Comparison of ENCODE assay signal across 19 cellular contexts in genomic region chr4:102778720-102779119, GRCh38. TPM values are rescaled to one million over a fixed set of nuclear protein-coding genes. Genes with fewer than 3 reads are reported as not detected.
DNase-seq lines count a peak whose midpoint lies in the region; ATAC-seq and TF ChIP-seq lines count a peak whose summit lies in the region.
"Had no signal": no experiment of that assay in that cellular context is flagged by ENCODE, and none has a peak within 500 bp of the region (broad histone marks: within the 10 kb centered on the region; RNA-seq: fewer than 3 reads in every experiment).

No MANE protein-coding gene starts in this region.

- H3K9me3 Mint-ChIP-seq in activated naive CD4-positive, alpha-beta T cell treated with anti-CD3 and anti-CD28 coated beads, Interleukin-2, amount 50 U/mL, for 72 hours: no peaks in the 10 kb centered on the region
- H3K9me3 Mint-ChIP-seq: activated naive CD4-positive, alpha-beta T cell treated with anti-CD3 and anti-CD28 coated beads, Interleukin-2, amount 10 ng/mL, durations not matched to agents 7 days and 5 days had no signal

- H3K4me3 ChIP-seq in duodenal mucosa (ENCODE audit: low read depth in 1 of 2, low read length in 2 of 2): peak overlapping the region; percentile 2 to 19
- H3K4me3 ChIP-seq in mucosa of descending colon: no peak overlapping the region
- H3K4me3 ChIP-seq: sigmoid colon had no signal

- TF ChIP-seq CTCF in mucosa of descending colon (IDR thresholded peaks at IDR 0.05): no peak

- H3K4me1 ChIP-seq in duodenal mucosa (ENCODE audit: control insufficient read depth in 1 of 2, insufficient read depth in 2 of 2, low read length in 2 of 2) (peaks cover 0 to 9% of the 10 kb centered on the region in 2 donors), mucosa of descending colon (ENCODE audit: low read depth) (no peaks in the 10 kb centered on the region)
- H3K4me1 ChIP-seq: foreskin keratinocyte, sigmoid colon had no signal

- peak; percentile 49 for DNase-seq in DMS153 (lab: John Stamatoyannopoulos, UW)
- peak; percentile 34 for DNase-seq in NCI-H2029 treated with DMSO at 0.1 percent for 48 hours (lab: John Stamatoyannopoulos, UW)
- DNase-seq in mucosa of descending colon: peak; percentile 68 to 77 (median 70)
- no peak for DNase-seq in NOMO-1 treated with DMSO at 0.1 percent for 48 hours (lab: John Stamatoyannopoulos, UW; ENCODE audit: unreplicated experiment)
- DNase-seq in NCI-H1105 treated with DMSO at 0.1 percent for 48 hours (lab: John Stamatoyannopoulos, UW): no peak
- no peak for DNase-seq in activated naive CD4-positive, alpha-beta T cell treated with anti-CD3 and anti-CD28 coated beads, Interleukin-2, amount 50 U/mL, for 72 hours (ENCODE audit: low spot score in 2 of 2)
- no peak for DNase-seq in activated CD4-positive, alpha-beta T cell treated with anti-CD3 and anti-CD28 coated beads, Interleukin-2, amount 50 U/mL, for 48 hours
- DNase-seq: activated CD8-positive, alpha-beta memory T cell treated with anti-CD3 and anti-CD28 coated beads, Interleukin-2, amount 50 U/mL, for 4 hours; activated naive CD4-positive, alpha-beta T cell treated with anti-CD3 and anti-CD28 coated beads, Interleukin-2, amount 10 ng/mL, durations not matched to agents 7 days and 5 days; brain microvascular endothelial cell; effector memory CD4-positive, alpha-beta T cell; foreskin keratinocyte; mesendoderm; NCI-H1436 treated with DMSO at 0.1 percent for 48 hours; NCI-H524 treated with DMSO at 0.1 percent for 48 hours; sigmoid colon; stimulated activated CD4-positive, alpha-beta T cell treated with anti-CD3 and anti-CD28 coated beads, Interleukin-4, amount 100 ng/mL, for 1 hour had no signal

- H3K27me3 ChIP-seq in duodenal mucosa (ENCODE audit: control insufficient read depth in 1 of 2, insufficient read depth in 2 of 2, low read length in 2 of 2): no peaks in the 10 kb centered on the region
- H3K27me3 ChIP-seq: brain microvascular endothelial cell, sigmoid colon had no signal

- H3K27ac ChIP-seq in duodenal mucosa (ENCODE audit: low read depth, low read length): no peak overlapping the region
- H3K27ac ChIP-seq: brain microvascular endothelial cell, foreskin keratinocyte, sigmoid colon had no signal

- H3K9me3 ChIP-seq in duodenal mucosa (ENCODE audit: control insufficient read depth in 1 of 2, low read length in 2 of 2) (no peaks in the 10 kb centered on the region), mucosa of descending colon (no peaks in the 10 kb centered on the region)
- H3K9me3 ChIP-seq: sigmoid colon had no signal

- peak; percentile 97 for ATAC-seq in mucosa of descending colon
- ATAC-seq in activated naive CD4-positive, alpha-beta T cell treated with anti-CD3 and anti-CD28 coated beads, Interleukin-2, amount 50 U/mL, for 72 hours: no peak
- ATAC-seq: activated CD4-positive, CD25-positive, alpha-beta regulatory T cell treated with anti-CD3 and anti-CD28 coated beads, Interleukin-2, amount 50 U/mL, for 24 hours; foreskin keratinocyte had no signal

- no peak overlapping the region for H3K9ac ChIP-seq in duodenal mucosa (ENCODE audit: low read depth in 1 of 2, low read length in 2 of 2)

- intact Hi-C loops in mucosa of descending colon (cut with DNase I, micrococcal nuclease): no loop called here

- H3K36me3 Mint-ChIP-seq in activated naive CD4-positive, alpha-beta T cell treated with anti-CD3 and anti-CD28 coated beads, Interleukin-2, amount 50 U/mL, for 72 hours: no peaks in the 10 kb centered on the region

- no peak overlapping the region for H3K27ac Mint-ChIP-seq in activated naive CD4-positive, alpha-beta T cell treated with anti-CD3 and anti-CD28 coated beads, Interleukin-2, amount 50 U/mL, for 72 hours
- H3K27ac Mint-ChIP-seq: activated naive CD4-positive, alpha-beta T cell treated with anti-CD3 and anti-CD28 coated beads, Interleukin-2, amount 10 ng/mL, durations not matched to agents 7 days and 5 days had no signal

- H3K36me3 ChIP-seq in duodenal mucosa (ENCODE audit: control insufficient read depth in 1 of 2, insufficient read depth in 2 of 2, low read length in 2 of 2) (no peaks in the 10 kb centered on the region), mucosa of descending colon (ENCODE audit: low read depth) (no peaks in the 10 kb centered on the region)
- H3K36me3 ChIP-seq: brain microvascular endothelial cell, sigmoid colon had no signal

RNA-seq across cellular contexts. Expression of gene MANBA, which starts 18.0 kb away (rescaled TPM):
- total RNA-seq in mucosa of descending colon: 10 to 100 TPM; 15.5 to 25.0 (median 19.9) TPM
- total RNA-seq in activated naive CD4-positive, alpha-beta T cell treated with anti-CD3 and anti-CD28 coated beads, Interleukin-2, amount 50 U/mL, for 72 hours: 10 to 100 TPM; 12.3 to 20.6 TPM

RNA-seq across cellular contexts. Expression of gene UBE2D3, which starts 48.6 kb away (rescaled TPM):
- 100 to 1,000 TPM; 290 to 303 (median 293) TPM for total RNA-seq in mucosa of descending colon
- 100 to 1,000 TPM; 413 to 496 TPM for total RNA-seq in activated naive CD4-positive, alpha-beta T cell treated with anti-CD3 and anti-CD28 coated beads, Interleukin-2, amount 50 U/mL, for 72 hours

Comparison
In these comparisons a context has a peak if more than half of its experiments do, and no peak if none do; other contexts are left out.
1. DNase-seq: peak in DMS153 (single experiment), NCI-H2029 treated with DMSO at 0.1 percent for 48 hours (single experiment) and mucosa of descending colon (3 of 3); none in NOMO-1 treated with DMSO at 0.1 percent for 48 hours (single experiment), NCI-H1105 treated with DMSO at 0.1 percent for 48 hours (single experiment), activated naive CD4-positive, alpha-beta T cell treated with anti-CD3 and anti-CD28 coated beads, Interleukin-2, amount 50 U/mL, for 72 hours (0 of 2) and activated CD4-positive, alpha-beta T cell treated with anti-CD3 and anti-CD28 coated beads, Interleukin-2, amount 50 U/mL, for 48 hours (0 of 2).